23 cellular contexts compared by ENCODE assay signal in genomic region chr22:48171294-48171693, GRCh38.
A peak's percentile ranks its signal among the peaks of the same experiment; 100 is the strongest.
DNase-seq lines count a peak whose midpoint lies in the region; ATAC-seq and TF ChIP-seq lines count a peak whose summit lies in the region.
"Had no signal": no experiment of that assay in that cellular context is flagged by ENCODE, and none has a peak within 500 bp of the region (broad histone marks: within the 10 kb centered on the region; RNA-seq: fewer than 3 reads in every experiment).

No MANE protein-coding gene starts in this region.

- H3K4me2 ChIP-seq in BLaER1, result peak overlapping the region; percentile 27
- no peak overlapping the region for H3K4me2 ChIP-seq in neural progenitor cell

- H3K27ac ChIP-seq in BLaER1 (no peak overlapping the region), neural progenitor cell (no peak overlapping the region)
- H3K27ac ChIP-seq: HL-60, RWPE1 had no signal

- no peak for TF ChIP-seq RAD21 in Ishikawa (IDR thresholded peaks at IDR 0.05; ENCODE audit: low read depth)

- ATAC-seq in HG03442 (IDR thresholded peaks at IDR 0.05; ENCODE audit: unreplicated experiment), result no peak
- no peak for ATAC-seq in HG02798 (IDR thresholded peaks at IDR 0.05; ENCODE audit: poor library complexity, unreplicated experiment)
- ATAC-seq in GM19397 (IDR thresholded peaks at IDR 0.05; ENCODE audit: unreplicated experiment), result no peak
- ATAC-seq: CD8-positive, alpha-beta T cell; PC-3; SK-N-SH treated with all-trans-retinoic acid at 6 μM for 48 hours; T-cell had no signal

- no peak overlapping the region for H3K4me3 Mint-ChIP-seq in neural progenitor cell
- H3K4me3 Mint-ChIP-seq: CD8-positive, alpha-beta T cell; T-cell had no signal

- H3K27ac Mint-ChIP-seq in neural progenitor cell, result no peak overlapping the region
- H3K27ac Mint-ChIP-seq: CD8-positive, alpha-beta T cell; T-cell had no signal

- H3K36me3 ChIP-seq in BLaER1 (no peaks in the 10 kb centered on the region), neural progenitor cell (no peaks in the 10 kb centered on the region)
- H3K36me3 ChIP-seq: MG63 had no signal

- no peaks in the 10 kb centered on the region for H3K9me3 Mint-ChIP-seq in neural progenitor cell
- H3K9me3 Mint-ChIP-seq: CD8-positive, alpha-beta T cell had no signal

- H3K9me3 ChIP-seq in BLaER1 (no peaks in the 10 kb centered on the region), neural progenitor cell (ENCODE audit: low read depth) (no peaks in the 10 kb centered on the region)
- H3K9me3 ChIP-seq: MG63 had no signal

- H3K4me1 Mint-ChIP-seq in neural progenitor cell, result no peaks in the 10 kb centered on the region
- H3K4me1 Mint-ChIP-seq: T-cell had no signal

- H3K79me2 ChIP-seq in neural progenitor cell (ENCODE audit: low read depth), result no peaks in the 10 kb centered on the region

- H2AFZ ChIP-seq in neural progenitor cell (replicated peaks), result no peak overlapping the region

- H3K4me1 ChIP-seq in BLaER1 (peaks cover 11% of the 10 kb centered on the region), neural progenitor cell (no peaks in the 10 kb centered on the region)

- H3K36me3 Mint-ChIP-seq in neural progenitor cell, result no peaks in the 10 kb centered on the region
- H3K36me3 Mint-ChIP-seq: CD8-positive, alpha-beta T cell; T-cell had no signal

- TF ChIP-seq EP300 in Ishikawa (IDR thresholded peaks at IDR 0.05; ENCODE audit: borderline replicate concordance), result no peak

- H3K4me3 ChIP-seq in BLaER1 (no peak overlapping the region), neural progenitor cell (no peak overlapping the region)
- H3K4me3 ChIP-seq: MG63 had no signal

- H3K27me3 ChIP-seq in BLaER1, result no peaks in the 10 kb centered on the region
- H3K27me3 ChIP-seq in neural progenitor cell, result no peaks in the 10 kb centered on the region
- H3K27me3 ChIP-seq: MG63 had no signal

- TF ChIP-seq CTCF in neural progenitor cell (IDR thresholded peaks at IDR 0.05), result no peak

- no peak overlapping the region for H3K9ac ChIP-seq in BLaER1
- H3K9ac ChIP-seq in neural progenitor cell, result no peak overlapping the region

- peak; percentile 55 for DNase-seq in RPMI8226
- DNase-seq in neural progenitor cell (ENCODE audit: low spot score), result peak; percentile 56
- DNase-seq in T1000 (lab: John Stamatoyannopoulos, UW), result no peak
- DNase-seq: CD8-positive, alpha-beta T cell; DMS79; IMR-90; Kasumi-1; MG63; NCI-H1092 treated with DMSO at 0.1 percent for 48 hours; NCI-H187; NCI-H345; NCI-H524 treated with DMSO at 0.1 percent for 48 hours; PC-3; SIG-M5; T-cell had no signal

- H3K27me3 Mint-ChIP-seq in neural progenitor cell (ENCODE audit: insufficient read depth, low read depth), result peaks cover 16% of the 10 kb centered on the region

- H4K20me1 ChIP-seq in BLaER1 (no peaks in the 10 kb centered on the region), neural progenitor cell (ENCODE audit: low read depth) (no peaks in the 10 kb centered on the region)

- no peaks in the 10 kb centered on the region for H3F3A ChIP-seq in neural progenitor cell (ENCODE audit: low read depth)

TF ChIP-seq in Ishikawa, 13 proteins besides CTCF, POLR2A, EP300 and RAD21:
- TF ChIP-seq NFIC (IDR thresholded peaks at IDR 0.05), result no peak
- peak; percentile 79 for TF ChIP-seq REST (IDR thresholded peaks at IDR 0.05; ENCODE audit: low read depth)
- no peak for TF ChIP-seq ZBTB7A (IDR thresholded peaks at IDR 0.05; ENCODE audit: low read depth)
- TF ChIP-seq, protein P1, sequence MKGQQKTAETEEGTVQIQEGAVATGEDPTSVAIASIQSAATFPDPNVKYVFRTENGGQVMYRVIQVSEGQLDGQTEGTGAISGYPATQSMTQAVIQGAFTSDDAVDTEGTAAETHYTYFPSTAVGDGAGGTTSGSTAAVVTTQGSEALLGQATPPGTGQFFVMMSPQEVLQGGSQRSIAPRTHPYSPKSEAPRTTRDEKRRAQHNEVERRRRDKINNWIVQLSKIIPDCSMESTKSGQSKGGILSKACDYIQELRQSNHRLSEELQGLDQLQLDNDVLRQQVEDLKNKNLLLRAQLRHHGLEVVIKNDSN (IDR thresholded peaks at IDR 0.05), result no peak
- no peak for TF ChIP-seq TEAD4 (IDR thresholded peaks at IDR 0.05)
- no peak for TF ChIP-seq TAF1 (IDR thresholded peaks at IDR 0.05; ENCODE audit: low read depth)
